Comparison of ENCODE assay signal across 8 cellular contexts in genomic region chr12:76621582-76622024, GRCh38.
DNase-seq lines count a peak whose midpoint lies in the region; ATAC-seq and TF ChIP-seq lines count a peak whose summit lies in the region.

No MANE protein-coding gene starts in this region.

- H3K4me1 ChIP-seq in Peyer's patch (peaks cover 0 to 10% (median 3%) of the 10 kb centered on the region in 4 donors), neutrophil (ENCODE audit: control insufficient read depth in 1 of 2, insufficient read depth in 1 of 2, low read depth in 1 of 2, low read length in 1 of 2) (peaks cover 5 to 23% of the 10 kb centered on the region in 2 experiments), testis (no peaks in the 10 kb centered on the region)

- TF ChIP-seq CTCF in Peyer's patch (IDR thresholded peaks at IDR 0.05) = peak; percentile 89 to 99 (median 96)
- peak; percentile 95 for TF ChIP-seq CTCF in fibroblast of pulmonary artery (IDR thresholded peaks at IDR 0.05; ENCODE audit: low read length, missing control alignments)
- peak; percentile 96 for TF ChIP-seq CTCF in neutrophil (IDR thresholded peaks at IDR 0.05)
- peak; percentile 90 to 92 (median 91) for TF ChIP-seq CTCF in testis (IDR thresholded peaks at IDR 0.05)

- H3K27ac Mint-ChIP-seq in activated T-cell treated with anti-CD3 and anti-CD28 coated beads, Interleukin-2, amount 50 U/mL, for 72 hours = no peak overlapping the region

- peak; percentile 86 for ATAC-seq in GM21619 (IDR thresholded peaks at IDR 0.05; ENCODE audit: unreplicated experiment)
- peak; percentile 76 to 79 for ATAC-seq in activated T-cell treated with anti-CD3 and anti-CD28 coated beads, Interleukin-2, amount 50 U/mL, for 72 hours (replicated peaks in 1 of 2)

- no peak overlapping the region for H3K4me3 Mint-ChIP-seq in activated T-cell treated with anti-CD3 and anti-CD28 coated beads, Interleukin-2, amount 50 U/mL, for 72 hours

- no peaks in the 10 kb centered on the region for H3K9me3 Mint-ChIP-seq in activated T-cell treated with anti-CD3 and anti-CD28 coated beads, Interleukin-2, amount 50 U/mL, for 72 hours

- TF ChIP-seq POLR2A in Peyer's patch (IDR thresholded peaks at IDR 0.05) = no peak
- TF ChIP-seq POLR2A in testis (IDR thresholded peaks at IDR 0.05) = no peak

- intact Hi-C loops in testis (cut with DNase I; ENCODE audit: low total_unique reads) = loop anchor here (10.0 kb wide), 1 partner anchor 173 kb away; no protein-coding TSS in a partner anchor

- peaks cover 7% of the 10 kb centered on the region for H3K4me1 Mint-ChIP-seq in activated T-cell treated with anti-CD3 and anti-CD28 coated beads, Interleukin-2, amount 50 U/mL, for 72 hours (ENCODE audit: low read depth)

- H3K27me3 ChIP-seq in Peyer's patch (no peaks in the 10 kb centered on the region), neutrophil (no peaks in the 10 kb centered on the region), testis (no peaks in the 10 kb centered on the region)

- H3K27ac ChIP-seq in Peyer's patch (no peak overlapping the region), neutrophil (no peak overlapping the region), testis (no peak overlapping the region)

- peak; percentile 20 for DNase-seq in DMS79 (lab: John Stamatoyannopoulos, UW)
- peak; percentile 64 for DNase-seq in LHCN-M2 (ENCODE audit: low read depth)
- DNase-seq in Peyer's patch = peak; percentile 61 to 90 (median 69)
- DNase-seq in activated T-cell treated with anti-CD3 and anti-CD28 coated beads, Interleukin-2, amount 50 U/mL, for 72 hours = peak; percentile 65 to 69
- DNase-seq in fibroblast of pulmonary artery (ENCODE audit: low read depth) = peak; percentile 80
- DNase-seq in testis = peak; percentile 80

- H3K4me3 ChIP-seq in Peyer's patch = no peak overlapping the region
- H3K4me3 ChIP-seq in fibroblast of pulmonary artery (replicated peaks; ENCODE audit: low read depth, low read length) = no peak overlapping the region
- no peak overlapping the region for H3K4me3 ChIP-seq in neutrophil (ENCODE audit: low read depth in 1 of 2, low read length in 1 of 2)
- H3K4me3 ChIP-seq in testis = no peak overlapping the region

- WGBS in testis, 2 donors = 4 to 15% methylated on average over 1 of the region's 1 CpG

- no peaks in the 10 kb centered on the region for H3K36me3 ChIP-seq in Peyer's patch
- no peaks in the 10 kb centered on the region for H3K36me3 ChIP-seq in neutrophil
- H3K36me3 ChIP-seq in testis (ENCODE audit: low read depth, missing control alignments) = no peaks in the 10 kb centered on the region

- no peaks in the 10 kb centered on the region for H3K36me3 Mint-ChIP-seq in activated T-cell treated with anti-CD3 and anti-CD28 coated beads, Interleukin-2, amount 50 U/mL, for 72 hours (ENCODE audit: insufficient read depth in 2 of 2)

- H3K27me3 Mint-ChIP-seq in activated T-cell treated with anti-CD3 and anti-CD28 coated beads, Interleukin-2, amount 50 U/mL, for 72 hours (ENCODE audit: low read depth) = no peaks in the 10 kb centered on the region

- H3K9me3 ChIP-seq in Peyer's patch (no peaks in the 10 kb centered on the region), neutrophil (no peaks in the 10 kb centered on the region), testis (no peaks in the 10 kb centered on the region)

Comparison
In these comparisons a context has a peak if more than half of its experiments do, and no peak if none do; other contexts are left out.
1. DNase-seq: peak in every context shown above with its lines; median percentile 80 in fibroblast of pulmonary artery; 80 in testis; 69 in Peyer's patch; 67 in activated T-cell treated with anti-CD3 and anti-CD28 coated beads, Interleukin-2, amount 50 U/mL, for 72 hours; 64 in LHCN-M2; 20 in DMS79.